1 cellular context compared by ENCODE assay signal in genomic region chr7:44200699-44201461, GRCh38.
A peak's percentile ranks its signal among the peaks of the same experiment; 100 is the strongest.
TF ChIP-seq lines count a peak whose summit lies in the region.

Gene YKT6, plus strand, starts transcription at chr7:44200978. Its CDS starts 158 bp downstream, at chr7:44201136.

TF ChIP-seq in HepG2, 621 proteins besides CTCF, POLR2A, EP300 and RAD21 (continued from another document and continues in another):
- peak; percentile 47; the same call in 1 of the 2 replicates for TF ChIP-seq ZBTB25 (CRISPR knock-in tag; IDR thresholded peaks at IDR 0.05)
- peak; percentile 87 for TF ChIP-seq ZNF501 (CRISPR knock-in tag; IDR thresholded peaks at IDR 0.05)
- peak; percentile 60 for TF ChIP-seq TEAD3 (CRISPR knock-in tag; optimal IDR thresholded peaks at IDR 0.05; ENCODE audit: borderline replicate concordance)
- peak; percentile 66; the same call in 1 of the 2 replicates for TF ChIP-seq MEIS2 (CRISPR knock-in tag; IDR thresholded peaks at IDR 0.05)
- no peak for TF ChIP-seq SOX6 (IDR thresholded peaks at IDR 0.05)
- peak; percentile 34; the same call in 1 of the 2 replicates for TF ChIP-seq SOX6 (CRISPR knock-in tag; IDR thresholded peaks at IDR 0.05)
- peak; percentile 97 for TF ChIP-seq GABPB1 (CRISPR knock-in tag; IDR thresholded peaks at IDR 0.05)
- no peak for TF ChIP-seq HNRNPUL1 (IDR thresholded peaks at IDR 0.05; ENCODE audit: low read depth, low read length)
- no peak for TF ChIP-seq GFI1 (CRISPR knock-in tag; IDR thresholded peaks at IDR 0.05; ENCODE audit: borderline replicate concordance)
- TF ChIP-seq MTF2 (CRISPR knock-in tag; IDR thresholded peaks at IDR 0.05; ENCODE audit: borderline replicate concordance) = 0 out of 2 replicates have a peak, but pooled peaks have one; percentile 42
- peak; percentile 14; the same call in 1 of the 2 replicates for TF ChIP-seq GATA4 (IDR thresholded peaks at IDR 0.05; ENCODE audit: borderline replicate concordance, low read depth)
- TF ChIP-seq SALL2 (CRISPR knock-in tag; IDR thresholded peaks at IDR 0.05) = 0 out of 2 replicates have a peak, but pooled peaks have one; percentile 55
- TF ChIP-seq IRF2 (CRISPR knock-in tag; IDR thresholded peaks at IDR 0.05) = peak; percentile 87
- TF ChIP-seq ZNF317 (CRISPR knock-in tag; IDR thresholded peaks at IDR 0.05) = no peak; the same call in 1 of the 2 replicates
- TF ChIP-seq ZNF24 (IDR thresholded peaks at IDR 0.05) = no peak
- TF ChIP-seq USF2 (IDR thresholded peaks at IDR 0.05; ENCODE audit: low read depth, low read length) = no peak
- TF ChIP-seq USF2 (CRISPR knock-in tag; IDR thresholded peaks at IDR 0.05; ENCODE audit: borderline replicate concordance) = no peak
- TF ChIP-seq PHF21A (CRISPR knock-in tag; IDR thresholded peaks at IDR 0.05) = 0 out of 2 replicates have a peak, but pooled peaks have one; percentile 30
- no peak for TF ChIP-seq BHLHE40 (IDR thresholded peaks at IDR 0.05; ENCODE audit: low read length)
- no peak for TF ChIP-seq ZNF235 (CRISPR knock-in tag; IDR thresholded peaks at IDR 0.05; ENCODE audit: borderline replicate concordance)
- peak; percentile 48 for TF ChIP-seq SRSF1 (optimal IDR thresholded peaks at IDR 0.05; ENCODE audit: low read depth, low read length)
- peak; percentile 87 for TF ChIP-seq ZNF619 (CRISPR knock-in tag; IDR thresholded peaks at IDR 0.05)
- TF ChIP-seq KLF16 (CRISPR knock-in tag; IDR thresholded peaks at IDR 0.05) = 0 out of 4 replicates have a peak, but pooled peaks of 1 of the 2 experiments have one; percentile 58
- TF ChIP-seq ZXDC (CRISPR knock-in tag; IDR thresholded peaks at IDR 0.05) = no peak
- TF ChIP-seq DRAP1 (CRISPR knock-in tag; IDR thresholded peaks at IDR 0.05) = peak; percentile 73
- no peak for TF ChIP-seq ZKSCAN1 (IDR thresholded peaks at IDR 0.05; ENCODE audit: low read length)
- TF ChIP-seq RNF219 (CRISPR knock-in tag; IDR thresholded peaks at IDR 0.05) = no peak
- TF ChIP-seq GMEB2 (CRISPR knock-in tag; IDR thresholded peaks at IDR 0.05; ENCODE audit: low read depth) = peak; percentile 69
- no peak for TF ChIP-seq NONO (IDR thresholded peaks at IDR 0.05)
- peak; percentile 59; the same call in 1 of the 2 replicates for TF ChIP-seq NONO (CRISPR knock-in tag; conservative IDR thresholded peaks at IDR 0.05)
- TF ChIP-seq IKZF5 (CRISPR knock-in tag; IDR thresholded peaks at IDR 0.05) = peak; percentile 57; the same call in 1 of the 2 replicates
- 0 out of 2 replicates have a peak, but pooled peaks have one; percentile 28 for TF ChIP-seq RFX5 (IDR thresholded peaks at IDR 0.05; ENCODE audit: low read depth, low read length)
- TF ChIP-seq ZNF484 (CRISPR knock-in tag; IDR thresholded peaks at IDR 0.05; ENCODE audit: borderline replicate concordance, low read depth) = no peak
- TF ChIP-seq CREB3 (CRISPR knock-in tag; IDR thresholded peaks at IDR 0.05) = no peak
- TF ChIP-seq ZNF747 (CRISPR knock-in tag; IDR thresholded peaks at IDR 0.05; ENCODE audit: borderline replicate concordance) = peak; percentile 69; the same call in 1 of the 2 replicates
- no peak for TF ChIP-seq FLYWCH1 (CRISPR knock-in tag; IDR thresholded peaks at IDR 0.05)
- TF ChIP-seq SMARCC2 (IDR thresholded peaks at IDR 0.05) = no peak
- TF ChIP-seq HMGXB4 (CRISPR knock-in tag; IDR thresholded peaks at IDR 0.05; ENCODE audit: borderline replicate concordance in 1 of 2, low read depth in 1 of 2) = peak; percentile 70 to 87; a peak in 3 of 4 replicates
- no peak for TF ChIP-seq SOX13 (IDR thresholded peaks at IDR 0.05)
- peak in 1 of 2 experiments; percentile 48; a peak in 1 of 4 replicates for TF ChIP-seq SOX13 (CRISPR knock-in tag; conservative IDR thresholded peaks at IDR 0.05 in 1 of 2, IDR thresholded peaks at IDR 0.05 in 1 of 2)
- no peak for TF ChIP-seq SYNCRIP (IDR thresholded peaks at IDR 0.05; ENCODE audit: insufficient read depth, low read depth, low read length)
- peak; percentile 28 for TF ChIP-seq PHF5A (CRISPR knock-in tag; IDR thresholded peaks at IDR 0.05; ENCODE audit: low read depth, unreplicated experiment)
- peak; percentile 42; the same call in 1 of the 2 replicates for TF ChIP-seq FOXO1 (CRISPR knock-in tag; IDR thresholded peaks at IDR 0.05)
- TF ChIP-seq TFDP2 (CRISPR knock-in tag; IDR thresholded peaks at IDR 0.05) = peak; percentile 76
- TF ChIP-seq PRDM4 (CRISPR knock-in tag; IDR thresholded peaks at IDR 0.05; ENCODE audit: borderline replicate concordance) = no peak
- TF ChIP-seq ASH2L (IDR thresholded peaks at IDR 0.05; ENCODE audit: insufficient read length, low read depth, low read length) = peak; percentile 61
- 0 out of 2 replicates have a peak, but pooled peaks have one; percentile 27 for TF ChIP-seq NCOR1 (IDR thresholded peaks at IDR 0.05; ENCODE audit: borderline replicate concordance, low read length)
